10 cellular contexts compared by ENCODE assay signal in genomic region chr20:58894652-58895051, GRCh38. TPM values are rescaled to one million over a fixed set of nuclear protein-coding genes. Genes with fewer than 3 reads are reported as not detected.
DNase-seq lines count a peak whose midpoint lies in the region; ATAC-seq, FAIRE-seq and TF ChIP-seq lines count a peak whose summit lies in the region.
"Had no signal": no experiment of that assay in that cellular context is flagged by ENCODE, and none has a peak within 500 bp of the region (broad histone marks: within the 10 kb centered on the region; RNA-seq: fewer than 3 reads in every experiment).

No MANE protein-coding gene starts in this region.

- H2BK5ac ChIP-seq in H1 (ENCODE audit: low read depth, low read length) = no peak overlapping the region

- H3K9ac ChIP-seq in PC-3 (ENCODE audit: low read length) = no peak overlapping the region
- no peak overlapping the region for H3K9ac ChIP-seq in H1 (replicated peaks in 1 of 4; ENCODE audit: extremely low read depth in 1 of 4, low read depth in 3 of 4, low read length in 3 of 4)

- DNase-seq in PC-3 (no peak), H1 (ENCODE audit: low read depth in 1 of 2, low spot score in 2 of 2) (no peak), progenitor cell of endocrine pancreas (ENCODE audit: low spot score, unreplicated experiment) (no peak), NAMALWA (ENCODE audit: low spot score) (no peak), NCI-H345 treated with DMSO at 0.1 percent for 48 hours (lab: John Stamatoyannopoulos, UW; ENCODE audit: unreplicated experiment) (no peak), LoVo (ENCODE audit: low spot score) (no peak)
- DNase-seq: activated effector memory CD4-positive, alpha-beta T cell treated with Interleukin-2 at 50 U/mL for 16 hours; stimulated activated CD4-positive, alpha-beta T cell treated with anti-CD3 and anti-CD28 coated beads, Interleukin-15, amount 100 ng/mL, for 24 hours had no signal

- H3K23ac ChIP-seq in H1 (ENCODE audit: insufficient read length) = no peak overlapping the region

- ATAC-seq in PC-3 (no peak), HG02870 (IDR thresholded peaks at IDR 0.05; ENCODE audit: unreplicated experiment) (no peak)

- H4K20me1 ChIP-seq in PC-3 (ENCODE audit: low read length) = peaks cover 47% of the 10 kb centered on the region
- peaks cover 10 to 25% of the 10 kb centered on the region in 2 experiments for H4K20me1 ChIP-seq in H1 (replicated peaks in 1 of 2; ENCODE audit: control insufficient read depth in 1 of 2, insufficient read depth in 2 of 2, low read length in 2 of 2)

- no peak overlapping the region for H4K91ac ChIP-seq in H1 (replicated peaks; ENCODE audit: insufficient read length, low read length)

- TF ChIP-seq RAD21 in H1 (IDR thresholded peaks at IDR 0.05 in 1 of 2, conservative IDR thresholded peaks at IDR 0.05 in 1 of 2; ENCODE audit: low read depth in 2 of 2, low read length in 2 of 2) = no peak

- H3K36me3 ChIP-seq in PC-3 (ENCODE audit: low read depth, low read length) = peaks cover 43% of the 10 kb centered on the region; the same call in 1 of the 2 replicates
- peaks cover 2 to 21% (median 4%) of the 10 kb centered on the region in 4 experiments; a peak in 4 of 8 replicates for H3K36me3 ChIP-seq in H1 (ENCODE audit: control insufficient read depth in 2 of 4, insufficient read depth in 4 of 4, low read length in 3 of 4)

- H2AFZ ChIP-seq in PC-3 (ENCODE audit: low read length) (no peak overlapping the region), H1 (ENCODE audit: low read length) (no peak overlapping the region)

- no peak overlapping the region for H3K18ac ChIP-seq in H1 (ENCODE audit: extremely low read depth, low read length)

- intact Hi-C loops in PC-3 (cut with micrococcal nuclease) = loop anchor here (5.0 kb wide), 2 partner anchors 88 to 138 kb away; partner anchors contain the start of genes ATP5F1E and NELFCD

- H3K56ac ChIP-seq in H1 (replicated peaks; ENCODE audit: insufficient read length, low read depth, low read length) = no peak overlapping the region

- peaks cover 20% of the 10 kb centered on the region for H3K36me3 Mint-ChIP-seq in progenitor cell of endocrine pancreas (ENCODE audit: insufficient read depth)

- no peak overlapping the region for H3K14ac ChIP-seq in H1 (ENCODE audit: insufficient read length)

- no peaks in the 10 kb centered on the region for H3K9me3 ChIP-seq in PC-3 (ENCODE audit: low read length)
- no peaks in the 10 kb centered on the region for H3K9me3 ChIP-seq in H1 (ENCODE audit: insufficient read depth in 2 of 2, low read depth in 1 of 2, low read length in 1 of 2)

- no peaks in the 10 kb centered on the region for H3K9me2 ChIP-seq in PC-3 (replicated peaks; ENCODE audit: low read length)

- H3K4me1 Mint-ChIP-seq in progenitor cell of endocrine pancreas (ENCODE audit: low read depth) = peaks cover 48% of the 10 kb centered on the region

- H3K79me1 ChIP-seq in H1 (ENCODE audit: low read depth, low read length) = peaks cover 5% of the 10 kb centered on the region; the same call in 1 of the 2 replicates

- TF ChIP-seq CTCF in PC-3 (conservative IDR thresholded peaks at IDR 0.05; ENCODE audit: low read depth, low read length) (no peak), H1 (IDR thresholded peaks at IDR 0.05; ENCODE audit: control extremely low read depth in 1 of 3, insufficient read depth in 1 of 3, low read depth in 1 of 3, low read length in 3 of 3) (no peak), progenitor cell of endocrine pancreas (IDR thresholded peaks at IDR 0.05; ENCODE audit: unreplicated experiment) (no peak)

- POLR2A ChIA-PET in PC-3 (lab: Charles Lee; ENCODE audit: unreplicated experiment) (no interaction called here), H1 (lab: Charles Lee; ENCODE audit: partially characterized antibody) (interaction anchor here (1.0 kb wide), 1 partner anchor 8 kb away, joined by 3 read pairs; no protein-coding TSS in a partner anchor)

- no peak overlapping the region for H2BK15ac ChIP-seq in H1 (ENCODE audit: low read length)

- H3K27me3 Mint-ChIP-seq in progenitor cell of endocrine pancreas = no peaks in the 10 kb centered on the region

- FAIRE-seq in H1 (lab: Jason Lieb, UNC) = no peak

- TF ChIP-seq EP300 in H1 (IDR thresholded peaks at IDR 0.05; ENCODE audit: borderline replicate concordance in 1 of 2, low read depth in 2 of 2, low read length in 2 of 2) = no peak

- H4K5ac ChIP-seq in H1 (ENCODE audit: insufficient read length, low read depth, low read length) = peak overlapping the region; percentile 54

- H3K79me2 ChIP-seq in PC-3 (ENCODE audit: low read length) (peaks cover 78% of the 10 kb centered on the region), H1 (ENCODE audit: control insufficient read depth in 1 of 2, insufficient read depth in 2 of 2, low read length in 2 of 2) (peaks cover 14 to 76% of the 10 kb centered on the region in 2 experiments; a peak in 3 of 4 replicates)

- peak overlapping the region; percentile 42 for H3K4me3 ChIP-seq in GM08714 (ENCODE audit: low read length)
- peak overlapping the region; percentile 91; the same call in 1 of the 2 replicates for H3K4me3 ChIP-seq in PC-3 (ENCODE audit: low read length)
- H3K4me3 ChIP-seq in H1 (ENCODE audit: extremely low read depth in 1 of 4, insufficient read depth in 2 of 4, low read depth in 3 of 4, low read length in 4 of 4) = peak overlapping the region in 1 of 4 experiments; percentile 98; a peak in 3 of 8 replicates

- H3F3A ChIP-seq in PC-3 (ENCODE audit: low read length, unreplicated experiment) = no peaks in the 10 kb centered on the region

- H2AK5ac ChIP-seq in H1 (ENCODE audit: low read depth, low read length) = no peak overlapping the region

- H3K4ac ChIP-seq in H1 (replicated peaks; ENCODE audit: insufficient read length, low read depth, low read length) = no peak overlapping the region

- H3K4me1 ChIP-seq in PC-3 (ENCODE audit: insufficient read depth, low read length) (peaks cover 25% of the 10 kb centered on the region), H1 (replicated peaks in 1 of 4; ENCODE audit: control insufficient read depth in 3 of 4, insufficient read depth in 4 of 4, low read length in 3 of 4) (peaks cover 9 to 29% (median 23%) of the 10 kb centered on the region in 4 experiments)

- H3K4me2 ChIP-seq in PC-3 (ENCODE audit: low read length) = peak overlapping the region; percentile 78
- H3K4me2 ChIP-seq in H1 (ENCODE audit: insufficient read depth in 1 of 2, low read depth in 2 of 2, low read length in 2 of 2) = peak overlapping the region; percentile 62 to 72

- no peak overlapping the region for H2BK12ac ChIP-seq in H1 (ENCODE audit: low read depth, low read length)

- no peak overlapping the region for H4K8ac ChIP-seq in H1 (ENCODE audit: extremely low read depth, insufficient read depth, low read length)

- no TSS peak for BruUV-seq in PC-3 (replicated peaks; lab: Mats Ljungman, UMichigan)

- no peaks in the 10 kb centered on the region for H3K27me3 ChIP-seq in PC-3 (ENCODE audit: low read length)
- peaks cover 0 to 4% (median 2%) of the 10 kb centered on the region in 4 experiments; a peak in 2 of 7 replicates for H3K27me3 ChIP-seq in H1 (replicated peaks in 1 of 4; ENCODE audit: control insufficient read depth in 3 of 4, extremely low read depth in 1 of 4, insufficient read depth in 3 of 4, low read length in 3 of 4)

- no peak overlapping the region for H2BK20ac ChIP-seq in H1 (ENCODE audit: low read length)

- no peak overlapping the region for H3K27ac ChIP-seq in PC-3 (ENCODE audit: low read length)
- no peak overlapping the region for H3K27ac ChIP-seq in H1 (ENCODE audit: low read depth, low read length)

- H3K4me3 Mint-ChIP-seq in progenitor cell of endocrine pancreas (ENCODE audit: low read depth) = peak overlapping the region; percentile 97

- no peak for TF ChIP-seq POLR2A in H1 (IDR thresholded peaks at IDR 0.05; ENCODE audit: control extremely low read depth in 1 of 2, low read depth in 2 of 2, low read length in 2 of 2)

- no peak overlapping the region for H2BK120ac ChIP-seq in H1 (replicated peaks; ENCODE audit: low read depth, low read length)

- CTCF ChIA-PET in PC-3 (lab: Charles Lee) (no interaction called here), H1 (lab: Charles Lee; ENCODE audit: partially characterized antibody) (interaction anchor here (0.6 kb wide), 2 partner anchors 329 to 444 kb away, joined by 3 read pairs; no protein-coding TSS in a partner anchor)

- H3K23me2 ChIP-seq in H1 (ENCODE audit: low read depth, low read length) = peaks cover 10% of the 10 kb centered on the region

- H3K9me3 Mint-ChIP-seq in progenitor cell of endocrine pancreas (ENCODE audit: low read depth) = no peaks in the 10 kb centered on the region

- H3K27ac Mint-ChIP-seq in progenitor cell of endocrine pancreas = peak overlapping the region; percentile 90

TF ChIP-seq in H1, 55 proteins besides CTCF, POLR2A, EP300 and RAD21 (continues in another document):
- TF ChIP-seq GTF2F1 (IDR thresholded peaks at IDR 0.05; ENCODE audit: borderline replicate concordance, low read depth, low read length) = no peak
- no peak for TF ChIP-seq TEAD4 (IDR thresholded peaks at IDR 0.05; ENCODE audit: low read depth, low read length)
- TF ChIP-seq SRF (IDR thresholded peaks at IDR 0.05; ENCODE audit: low read depth, low read length) = no peak
- TF ChIP-seq FOSL1 (IDR thresholded peaks at IDR 0.05; ENCODE audit: insufficient read depth, low read depth, low read length) = no peak

RNA-seq across cellular contexts. Expression of gene GNAS, which starts 42.1 kb away (rescaled TPM):
- total RNA-seq in PC-3 (2014; rRNA removed) (694 and 822 TPM in 2 replicates), progenitor cell of endocrine pancreas (1,570 and 1,613 TPM in 2 replicates)
- total RNA-seq in H1 (2021; fragmentation: NEBNext Ultra II Directional; extraction: Animal tissue kit (Norgen Biotek cat#: 25700)) = 989 and 1,039 TPM in 2 replicates
- 1,613 and 2,238 TPM in 2 replicates for polyA plus RNA-seq in H1 (2011; rRNA removed)
- polyA plus RNA-seq in H1 (2011; cell fraction: cytosol; rRNA removed) = 1,327 TPM
- 1,703 TPM for polyA plus RNA-seq in H1 (2011; cell fraction: nucleus; rRNA removed)
- polyA plus RNA-seq in H1 (2012, experiment 1 of 2) = 953 to 1,220 TPM (median 1,156 TPM) in 4 replicates
- polyA plus RNA-seq in H1 (2012, experiment 2 of 2) = 998 TPM
- 696 TPM for polyA plus RNA-seq in H1 (2013, experiment 1 of 2)
- polyA plus RNA-seq in H1 (2013, experiment 2 of 2) = 746 TPM
- polyA minus RNA-seq in H1 (2011; rRNA and poly(A)+ RNA removed) = 1,072 and 1,265 TPM in 2 replicates
- polyA minus RNA-seq in H1 (2011; cell fraction: cytosol; rRNA and poly(A)+ RNA removed) = 673 TPM
- 539 TPM for polyA minus RNA-seq in H1 (2011; cell fraction: nucleus; rRNA and poly(A)+ RNA removed)

RNA-seq across cellular contexts. Expression of gene GNAS-AS1, which starts 44.0 kb away (rescaled TPM):
- total RNA-seq in PC-3 (2014; rRNA removed) (0.11 TPM in 1 of 2 replicates, not detected in the other), progenitor cell of endocrine pancreas (4.3 and 4.4 TPM in 2 replicates)
- 11.7 and 13.7 TPM in 2 replicates for total RNA-seq in H1 (2021; fragmentation: NEBNext Ultra II Directional; extraction: Animal tissue kit (Norgen Biotek cat#: 25700))
- polyA plus RNA-seq in H1 (2011; rRNA removed) = 4.7 and 5.4 TPM in 2 replicates
- 5.8 TPM for polyA plus RNA-seq in H1 (2011; cell fraction: cytosol; rRNA removed)
- 15.2 TPM for polyA plus RNA-seq in H1 (2011; cell fraction: nucleus; rRNA removed)
- 4.0 to 6.0 TPM (median 5.4 TPM) in 4 replicates for polyA plus RNA-seq in H1 (2012, experiment 1 of 2)
- 4.3 TPM for polyA plus RNA-seq in H1 (2012, experiment 2 of 2)
- 2.2 TPM for polyA plus RNA-seq in H1 (2013, experiment 1 of 2)
- 2.1 TPM for polyA plus RNA-seq in H1 (2013, experiment 2 of 2)
- polyA minus RNA-seq in H1 (2011; rRNA and poly(A)+ RNA removed) = 5.8 and 6.2 TPM in 2 replicates
- 7.9 TPM for polyA minus RNA-seq in H1 (2011; cell fraction: cytosol; rRNA and poly(A)+ RNA removed)
- polyA minus RNA-seq in H1 (2011; cell fraction: nucleus; rRNA and poly(A)+ RNA removed) = 20.0 TPM
